ENCODE assay signal across 16 cellular contexts in genomic region chr10:102401735-102402511, GRCh38. TPM values are rescaled to one million over a fixed set of nuclear protein-coding genes. Genes with fewer than 3 reads are reported as not detected.
DNase-seq lines count a peak whose midpoint lies in the region; ATAC-seq and TF ChIP-seq lines count a peak whose summit lies in the region.
"Had no signal": no experiment of that assay in that cellular context is flagged by ENCODE, and none has a peak within 500 bp of the region (broad histone marks: within the 10 kb centered on the region; RNA-seq: fewer than 3 reads in every experiment).

No MANE protein-coding gene starts in this region.

- H3K4me1 ChIP-seq in hepatocyte (ENCODE audit: insufficient read depth), result peaks cover 8% of the 10 kb centered on the region

- ATAC-seq in stimulated activated naive CD8-positive, alpha-beta T cell treated with anti-CD3 and anti-CD28 coated beads, Interleukin-15, Interleukin-2, amounts not matched to agents 100 U/mL and 50 U/mL, for 24 hours, result no peak
- ATAC-seq in SK-N-SH treated with all-trans-retinoic acid at 6 μM for 48 hours, result peak; percentile 19; the same call in 2 of the 3 replicates
- ATAC-seq: left cardiac atrium had no signal

- H3K9me2 ChIP-seq in hepatocyte (replicated peaks; ENCODE audit: insufficient read depth), result no peaks in the 10 kb centered on the region

- no peak for DNase-seq in stimulated activated naive CD8-positive, alpha-beta T cell treated with anti-CD3 and anti-CD28 coated beads, Interleukin-15, Interleukin-2, amounts not matched to agents 100 U/mL and 50 U/mL, for 24 hours
- DNase-seq in hepatocyte (ENCODE audit: low spot score) (peak; percentile 70), SIG-M5 treated with dmso at 0.1 percent for 504 hours (lab: John Stamatoyannopoulos, UW; ENCODE audit: unreplicated experiment) (no peak), DMS 273 treated with DMSO at 0.1 percent for 48 hours (lab: John Stamatoyannopoulos, UW) (no peak), UCSD-AML1 (lab: John Stamatoyannopoulos, UW; ENCODE audit: unreplicated experiment) (no peak)
- DNase-seq in stimulated activated CD4-positive, alpha-beta T cell treated with anti-CD3 and anti-CD28 coated beads, Interleukin-2, amount 100 ng/mL, for 48 hours, result no peak
- DNase-seq: activated CD4-positive, alpha-beta T cell treated with anti-CD3 and anti-CD28 coated beads, Interleukin-2, amount 50 U/mL, for 48 hours; adrenal gland; left cardiac atrium; NCI-H2171; ovary; stimulated activated CD4-positive, alpha-beta T cell treated with anti-CD3 and anti-CD28 coated beads, Interleukin-4, amount 100 ng/mL, for 4 hours had no signal

- H3K27ac Mint-ChIP-seq in stimulated activated naive CD8-positive, alpha-beta T cell treated with anti-CD3 and anti-CD28 coated beads, Interleukin-15, Interleukin-2, amounts not matched to agents 100 ng/mL and 50 ng/mL, for 24 hours, result peak overlapping the region; percentile 11

- H3K36me3 ChIP-seq in hepatocyte (replicated peaks; ENCODE audit: insufficient read depth, low read depth), result no peaks in the 10 kb centered on the region
- H3K36me3 ChIP-seq: ovary had no signal

- no peak overlapping the region for H3K27ac ChIP-seq in hepatocyte
- H3K27ac ChIP-seq: adrenal gland; BLaER1 treated with 17β-estradiol and CSF1 and Interleukin-3, amounts not matched to agents 10 nM and 100 nM; ovary; tibial nerve had no signal

- no peak overlapping the region for H3K4me3 Mint-ChIP-seq in stimulated activated naive CD8-positive, alpha-beta T cell treated with anti-CD3 and anti-CD28 coated beads, Interleukin-15, Interleukin-2, amounts not matched to agents 100 ng/mL and 50 ng/mL, for 24 hours

- H4K20me1 ChIP-seq in hepatocyte (ENCODE audit: insufficient read depth, poor library complexity, severe bottlenecking), result no peaks in the 10 kb centered on the region

- H3K27me3 Mint-ChIP-seq in stimulated activated naive CD8-positive, alpha-beta T cell treated with anti-CD3 and anti-CD28 coated beads, Interleukin-15, Interleukin-2, amounts not matched to agents 100 ng/mL and 50 ng/mL, for 24 hours, result no peaks in the 10 kb centered on the region

- WGBS in hepatocyte (ENCODE audit: low lambda C conversion rate, missing lambda C conversion rate), result 72% methylated on average over 15 of the region's 18 CpGs

- H3K27me3 ChIP-seq in hepatocyte, result no peaks in the 10 kb centered on the region
- H3K27me3 ChIP-seq: adrenal gland, ovary had no signal

- H3K9me3 ChIP-seq in hepatocyte (ENCODE audit: low read depth), result no peaks in the 10 kb centered on the region
- H3K9me3 ChIP-seq: adrenal gland; BLaER1 treated with 17β-estradiol and CSF1 and Interleukin-3, amounts not matched to agents 10 nM and 100 nM; ovary; tibial nerve had no signal

- H3K4me3 ChIP-seq in hepatocyte, result no peak overlapping the region
- H3K4me3 ChIP-seq: adrenal gland; BLaER1 treated with 17β-estradiol and CSF1 and Interleukin-3, amounts not matched to agents 10 nM and 100 nM; ovary; tibial nerve had no signal

- H3K9me3 Mint-ChIP-seq in stimulated activated naive CD8-positive, alpha-beta T cell treated with anti-CD3 and anti-CD28 coated beads, Interleukin-15, Interleukin-2, amounts not matched to agents 100 ng/mL and 50 ng/mL, for 24 hours, result no peaks in the 10 kb centered on the region

- no peak for TF ChIP-seq CTCF in hepatocyte (IDR thresholded peaks at IDR 0.05; ENCODE audit: poor library complexity)

- peaks cover 44% of the 10 kb centered on the region for H3K36me3 Mint-ChIP-seq in stimulated activated naive CD8-positive, alpha-beta T cell treated with anti-CD3 and anti-CD28 coated beads, Interleukin-15, Interleukin-2, amounts not matched to agents 100 ng/mL and 50 ng/mL, for 24 hours (ENCODE audit: low read depth)

- H3K4me1 Mint-ChIP-seq in stimulated activated naive CD8-positive, alpha-beta T cell treated with anti-CD3 and anti-CD28 coated beads, Interleukin-15, Interleukin-2, amounts not matched to agents 100 ng/mL and 50 ng/mL, for 24 hours (ENCODE audit: low read depth), result peaks cover 31% of the 10 kb centered on the region

- H3K79me2 ChIP-seq in hepatocyte, result no peaks in the 10 kb centered on the region

- H2AFZ ChIP-seq in hepatocyte, result no peak overlapping the region

- no peak overlapping the region for H3K4me2 ChIP-seq in hepatocyte
- H3K4me2 ChIP-seq: BLaER1 treated with 17β-estradiol and CSF1 and Interleukin-3, amounts not matched to agents 10 nM and 100 nM had no signal

TF ChIP-seq in SK-N-SH treated with all-trans-retinoic acid at 6 μM for 48 hours, 23 proteins besides CTCF, POLR2A, EP300 and RAD21:
- TF ChIP-seq PATZ1 (CRISPR knock-in tag; IDR thresholded peaks at IDR 0.05; ENCODE audit: borderline replicate concordance) (no peak), OSR1 (CRISPR knock-in tag; IDR thresholded peaks at IDR 0.05) (no peak), CREB5 (CRISPR knock-in tag; IDR thresholded peaks at IDR 0.05; ENCODE audit: low read depth) (no peak), ESRRG (CRISPR knock-in tag; IDR thresholded peaks at IDR 0.05) (no peak), TSHZ2 (CRISPR knock-in tag; IDR thresholded peaks at IDR 0.05) (no peak), CSRNP3 (CRISPR knock-in tag; IDR thresholded peaks at IDR 0.05) (no peak)

RNA-seq across cellular contexts. Expression of gene NFKB2, which starts 6.4 kb away (rescaled TPM):
- 13.0 and 23.2 TPM in 2 replicates for total RNA-seq in hepatocyte
- 27.4 and 29.6 TPM in 2 replicates for polyA plus RNA-seq in hepatocyte

RNA-seq across cellular contexts. Expression of gene PSD, which starts 16.7 kb away (rescaled TPM):
- total RNA-seq in hepatocyte, result 9.9 and 13.1 TPM in 2 replicates
- 20.1 and 21.5 TPM in 2 replicates for polyA plus RNA-seq in hepatocyte

RNA-seq across cellular contexts. Expression of gene FBXL15, which starts 18.7 kb away (rescaled TPM):
- 16.3 and 25.0 TPM in 2 replicates for total RNA-seq in hepatocyte
- 42.3 and 47.4 TPM in 2 replicates for polyA plus RNA-seq in hepatocyte

RNA-seq across cellular contexts. Expression of gene CUEDC2, which starts 30.5 kb away (rescaled TPM):
- 37.9 and 45.4 TPM in 2 replicates for total RNA-seq in hepatocyte
- polyA plus RNA-seq in hepatocyte, result 77.9 and 79.9 TPM in 2 replicates

RNA-seq across cellular contexts. Expression of gene C10orf95, which starts 49.4 kb away (rescaled TPM):
- 5.6 and 7.7 TPM in 2 replicates for total RNA-seq in hepatocyte
- polyA plus RNA-seq in hepatocyte, result 5.2 and 8.3 TPM in 2 replicates
- total RNA-seq: left cardiac atrium had no signal
